32 cellular contexts compared by ENCODE assay signal in the genomic region with DNA sequence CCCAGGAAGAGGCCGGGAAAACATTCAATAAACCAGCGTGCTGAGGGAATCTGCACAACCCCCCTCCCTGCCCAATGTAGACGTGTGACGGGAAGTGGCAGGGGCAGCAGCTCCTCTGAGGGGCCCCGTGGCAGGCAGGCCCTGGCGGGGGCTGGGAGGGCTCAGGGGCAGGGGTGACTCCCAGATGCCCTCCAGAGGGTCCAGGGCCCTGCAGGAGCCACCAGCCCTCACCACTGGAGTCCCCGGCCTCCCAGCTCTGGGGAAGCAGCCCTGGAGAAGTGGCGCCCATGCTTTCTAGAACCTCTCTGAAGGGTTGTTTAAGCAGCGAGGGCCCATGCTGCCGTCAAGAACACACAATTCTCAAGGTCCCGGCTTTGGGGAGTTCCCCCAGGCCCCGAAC.
"Had no signal": no experiment of that assay in that cellular context is flagged by ENCODE, and none has a peak within 500 bp of the region (broad histone marks: within the 10 kb centered on the region; RNA-seq: fewer than 3 reads in every experiment).

No MANE protein-coding gene starts in this region.

- ATAC-seq: activated CD8-positive, alpha-beta T cell treated with anti-CD3 and anti-CD28 coated beads, Interleukin-2, amount 10 ng/mL, durations not matched to agents 7 days and 5 days; body of pancreas; Panc1 had no signal

- H3K4me3 Mint-ChIP-seq: activated CD4-positive, alpha-beta T cell treated with anti-CD3 and anti-CD28 coated beads, Interleukin-2, amount 10 ng/mL, durations not matched to agents 7 days and 5 days; activated CD8-positive, alpha-beta T cell treated with anti-CD3 and anti-CD28 coated beads, Interleukin-2, amount 10 ng/mL, durations not matched to agents 7 days and 5 days; activated naive CD4-positive, alpha-beta T cell treated with anti-CD3 and anti-CD28 coated beads, Interleukin-2, amount 50 U/mL, for 24 hours; activated naive CD8-positive, alpha-beta T cell treated with anti-CD3 and anti-CD28 coated beads, Interleukin-2, amount 10 ng/mL, durations not matched to agents 7 days and 5 days; activated T-cell treated with anti-CD3 and anti-CD28 coated beads, Interleukin-2, amount 50 U/mL, for 24 hours had no signal

- H3K36me3 ChIP-seq: ascending aorta, WERI-Rb-1 had no signal

- H3K27ac Mint-ChIP-seq: activated CD4-positive, alpha-beta T cell treated with anti-CD3 and anti-CD28 coated beads, Interleukin-2, amount 10 ng/mL, durations not matched to agents 7 days and 5 days; activated CD8-positive, alpha-beta T cell treated with anti-CD3 and anti-CD28 coated beads, Interleukin-2, amount 10 ng/mL, durations not matched to agents 7 days and 5 days; activated naive CD4-positive, alpha-beta T cell treated with anti-CD3 and anti-CD28 coated beads, Interleukin-2, amount 50 U/mL, for 24 hours; activated naive CD8-positive, alpha-beta T cell treated with anti-CD3 and anti-CD28 coated beads, Interleukin-2, amount 10 ng/mL, durations not matched to agents 7 days and 5 days; activated T-cell treated with anti-CD3 and anti-CD28 coated beads, Interleukin-2, amount 50 U/mL, for 24 hours; activated T-helper 2 cell treated with anti-CD3 and anti-CD28 coated beads, Interferon-gamma antibody, Interleukin-2, Interleukin-4, amounts not matched to agents 10 μg/mL and 5 μg/mL and 100 μg/mL, durations not matched to agents 14 hours and 24 hours and 36 hours had no signal

- H3K4me3 ChIP-seq: ascending aorta, body of pancreas had no signal

- H3K4me1 Mint-ChIP-seq: activated CD4-positive, alpha-beta T cell treated with anti-CD3 and anti-CD28 coated beads, Interleukin-2, amount 10 ng/mL, durations not matched to agents 7 days and 5 days; activated naive CD4-positive, alpha-beta T cell treated with anti-CD3 and anti-CD28 coated beads, Interleukin-2, amount 50 U/mL, for 24 hours; activated naive CD8-positive, alpha-beta T cell treated with anti-CD3 and anti-CD28 coated beads, Interleukin-2, amount 10 ng/mL, durations not matched to agents 7 days and 5 days had no signal

- H3K27me3 Mint-ChIP-seq: activated CD4-positive, alpha-beta T cell treated with anti-CD3 and anti-CD28 coated beads, Interleukin-2, amount 10 ng/mL, durations not matched to agents 7 days and 5 days; activated naive CD4-positive, alpha-beta T cell treated with anti-CD3 and anti-CD28 coated beads, Interleukin-2, amount 50 U/mL, for 24 hours; activated naive CD8-positive, alpha-beta T cell treated with anti-CD3 and anti-CD28 coated beads, Interleukin-2, amount 10 ng/mL, durations not matched to agents 7 days and 5 days; activated T-cell treated with anti-CD3 and anti-CD28 coated beads, Interleukin-2, amount 50 U/mL, for 24 hours had no signal

- H3K9me3 Mint-ChIP-seq: activated CD4-positive, alpha-beta T cell treated with anti-CD3 and anti-CD28 coated beads, Interleukin-2, amount 10 ng/mL, durations not matched to agents 7 days and 5 days; activated naive CD4-positive, alpha-beta T cell treated with anti-CD3 and anti-CD28 coated beads, Interleukin-2, amount 50 U/mL, for 24 hours; activated naive CD8-positive, alpha-beta T cell treated with anti-CD3 and anti-CD28 coated beads, Interleukin-2, amount 10 ng/mL, durations not matched to agents 7 days and 5 days; activated T-cell treated with anti-CD3 and anti-CD28 coated beads, Interleukin-2, amount 50 U/mL, for 24 hours; activated T-helper 2 cell treated with anti-CD3 and anti-CD28 coated beads, Interferon-gamma antibody, Interleukin-2, Interleukin-4, amounts not matched to agents 10 μg/mL and 5 μg/mL and 100 μg/mL, durations not matched to agents 14 hours and 24 hours and 36 hours had no signal

- DNase-seq: activated CD4-positive, alpha-beta T cell treated with anti-CD3 and anti-CD28 coated beads, Interleukin-2, amount 10 ng/mL, durations not matched to agents 7 days and 5 days; activated CD4-positive, alpha-beta T cell treated with anti-CD3 and anti-CD28 coated beads, Interleukin-2, amount 50 U/mL, for 48 hours; activated CD8-positive, alpha-beta T cell treated with anti-CD3 and anti-CD28 coated beads, Interleukin-2, amount 10 ng/mL, durations not matched to agents 7 days and 5 days; activated gamma-delta T cell; activated naive CD4-positive, alpha-beta T cell treated with Interleukin-2 at 50 U/mL for 16 hours; activated naive CD8-positive, alpha-beta T cell treated with anti-CD3 and anti-CD28 coated beads, Interleukin-2, amount 10 ng/mL, durations not matched to agents 7 days and 5 days; activated T-cell treated with anti-CD3 and anti-CD28 coated beads, Interleukin-2, amount 50 U/mL, for 24 hours; amygdala; body of pancreas; central memory CD4-positive, alpha-beta T cell; Kasumi-1; KG1; NCI-H1092 treated with DMSO at 0.1 percent for 48 hours; NCI-H1417; NCI-H146; NCI-H187 treated with DMSO at 0.1 percent for 48 hours; NCI-H2081; NCI-H226; NCI-H446 treated with DMSO at 0.1 percent for 48 hours; NCI-H524; NCI-H69; SIG-M5; SW 1271; T-helper 1 cell; T-helper 2 cell; T-helper 9 cell; WERI-Rb-1 had no signal

- H3K9me3 ChIP-seq: ascending aorta, body of pancreas had no signal

- H3K36me3 Mint-ChIP-seq: activated naive CD4-positive, alpha-beta T cell treated with anti-CD3 and anti-CD28 coated beads, Interleukin-2, amount 50 U/mL, for 24 hours; activated naive CD8-positive, alpha-beta T cell treated with anti-CD3 and anti-CD28 coated beads, Interleukin-2, amount 10 ng/mL, durations not matched to agents 7 days and 5 days had no signal

- H3K27me3 ChIP-seq: ascending aorta, body of pancreas had no signal

- FAIRE-seq: bronchial epithelial cell had no signal

- H3K27ac ChIP-seq: ascending aorta, body of pancreas, WERI-Rb-1 had no signal
